10 cellular contexts compared by ENCODE assay signal in genomic region chrX:111511477-111511876, GRCh38. TPM values are rescaled to one million over a fixed set of nuclear protein-coding genes. Genes with fewer than 3 reads are reported as not detected.
DNase-seq lines count a peak whose midpoint lies in the region; ATAC-seq and TF ChIP-seq lines count a peak whose summit lies in the region.
"Had no signal": no experiment of that assay in that cellular context is flagged by ENCODE, and none has a peak within 500 bp of the region (broad histone marks: within the 10 kb centered on the region; RNA-seq: fewer than 3 reads in every experiment).

Gene SERTM2, plus strand, starts transcription at chrX:111511645. Its CDS starts 7,213 bp downstream, at chrX:111518858.

- no peak for ATAC-seq in activated naive CD8-positive, alpha-beta T cell treated with anti-CD3 and anti-CD28 coated beads, Interleukin-2, amount 50 U/mL, for 24 hours
- peak; percentile 98 for ATAC-seq in HG03432 (IDR thresholded peaks at IDR 0.05; ENCODE audit: unreplicated experiment)
- peak; percentile 84 to 87 for ATAC-seq in stimulated activated naive B cell treated with anti-CD40 and anti-IgM and Interleukin-4, amounts not matched to agents 10 μg/mL and 1 μg/mL and 100 μg/mL, for 72 hours (replicated peaks)
- ATAC-seq in esophagus mucosa, result no peak

- H3K27me3 Mint-ChIP-seq in activated naive CD8-positive, alpha-beta T cell treated with anti-CD3 and anti-CD28 coated beads for 36 hours, result peaks cover 10% of the 10 kb centered on the region
- no peaks in the 10 kb centered on the region for H3K27me3 Mint-ChIP-seq in activated naive CD8-positive, alpha-beta T cell treated with anti-CD3 and anti-CD28 coated beads, Interleukin-2, amount 50 U/mL, for 24 hours
- H3K27me3 Mint-ChIP-seq in brain, result no peaks in the 10 kb centered on the region
- peaks cover under 1 to 16% of the 10 kb centered on the region in 2 donors for H3K27me3 Mint-ChIP-seq in stimulated activated naive B cell treated with anti-CD40 and anti-IgM and Interleukin-4, amounts not matched to agents 10 μg/mL and 1 μg/mL and 100 μg/mL, for 72 hours
- H3K27me3 Mint-ChIP-seq: CD4-positive, CD25-positive, alpha-beta regulatory T cell had no signal

- H3K4me3 Mint-ChIP-seq in activated naive CD8-positive, alpha-beta T cell treated with anti-CD3 and anti-CD28 coated beads for 36 hours, result peak within 1 kb of the TSS; percentile 14
- H3K4me3 Mint-ChIP-seq in activated naive CD8-positive, alpha-beta T cell treated with anti-CD3 and anti-CD28 coated beads, Interleukin-2, amount 50 U/mL, for 24 hours, result no peak within 1 kb of the TSS
- H3K4me3 Mint-ChIP-seq in brain, result peak within 1 kb of the TSS in 4 of 5 experiments; percentile 25 to 73 (median 46)
- H3K4me3 Mint-ChIP-seq in stimulated activated naive B cell treated with anti-CD40 and anti-IgM and Interleukin-4, amounts not matched to agents 10 μg/mL and 1 μg/mL and 100 μg/mL, for 72 hours, result peak within 1 kb of the TSS in 1 of 2 donors; percentile 11
- H3K4me3 Mint-ChIP-seq: CD4-positive, CD25-positive, alpha-beta regulatory T cell had no signal

- no peaks in the 10 kb centered on the region for H3K36me3 Mint-ChIP-seq in activated naive CD8-positive, alpha-beta T cell treated with anti-CD3 and anti-CD28 coated beads for 36 hours
- no peaks in the 10 kb centered on the region for H3K36me3 Mint-ChIP-seq in activated naive CD8-positive, alpha-beta T cell treated with anti-CD3 and anti-CD28 coated beads, Interleukin-2, amount 50 U/mL, for 24 hours (ENCODE audit: low read depth)
- H3K36me3 Mint-ChIP-seq in brain, result no peaks in the 10 kb centered on the region
- no peaks in the 10 kb centered on the region for H3K36me3 Mint-ChIP-seq in stimulated activated naive B cell treated with anti-CD40 and anti-IgM and Interleukin-4, amounts not matched to agents 10 μg/mL and 1 μg/mL and 100 μg/mL, for 72 hours
- H3K36me3 Mint-ChIP-seq: CD4-positive, CD25-positive, alpha-beta regulatory T cell had no signal

- H3K27ac Mint-ChIP-seq in activated naive CD8-positive, alpha-beta T cell treated with anti-CD3 and anti-CD28 coated beads for 36 hours, result no peak within 1 kb of the TSS
- no peak within 1 kb of the TSS for H3K27ac Mint-ChIP-seq in activated naive CD8-positive, alpha-beta T cell treated with anti-CD3 and anti-CD28 coated beads, Interleukin-2, amount 50 U/mL, for 24 hours
- peak within 1 kb of the TSS in 3 of 5 experiments; percentile 15 to 73 (median 64) for H3K27ac Mint-ChIP-seq in brain
- no peak within 1 kb of the TSS for H3K27ac Mint-ChIP-seq in stimulated activated naive B cell treated with anti-CD40 and anti-IgM and Interleukin-4, amounts not matched to agents 10 μg/mL and 1 μg/mL and 100 μg/mL, for 72 hours
- H3K27ac Mint-ChIP-seq: CD4-positive, CD25-positive, alpha-beta regulatory T cell had no signal

- DNase-seq in activated naive CD8-positive, alpha-beta T cell treated with anti-CD3 and anti-CD28 coated beads for 36 hours, result no peak
- DNase-seq in activated naive CD8-positive, alpha-beta T cell treated with anti-CD3 and anti-CD28 coated beads, Interleukin-2, amount 50 U/mL, for 24 hours, result no peak
- DNase-seq in stimulated activated naive B cell treated with anti-CD40 and anti-IgM and Interleukin-4, amounts not matched to agents 10 μg/mL and 1 μg/mL and 100 μg/mL, for 72 hours, result no peak
- DNase-seq in NCI-H446 (lab: John Stamatoyannopoulos, UW), result no peak
- no peak for DNase-seq in OCI-M2 (lab: John Stamatoyannopoulos, UW; ENCODE audit: unreplicated experiment)
- DNase-seq: CD4-positive, CD25-positive, alpha-beta regulatory T cell had no signal

- H3K9me3 Mint-ChIP-seq in activated naive CD8-positive, alpha-beta T cell treated with anti-CD3 and anti-CD28 coated beads for 36 hours, result no peaks in the 10 kb centered on the region
- H3K9me3 Mint-ChIP-seq in activated naive CD8-positive, alpha-beta T cell treated with anti-CD3 and anti-CD28 coated beads, Interleukin-2, amount 50 U/mL, for 24 hours, result no peaks in the 10 kb centered on the region
- H3K9me3 Mint-ChIP-seq in brain, result no peaks in the 10 kb centered on the region
- no peaks in the 10 kb centered on the region for H3K9me3 Mint-ChIP-seq in stimulated activated naive B cell treated with anti-CD40 and anti-IgM and Interleukin-4, amounts not matched to agents 10 μg/mL and 1 μg/mL and 100 μg/mL, for 72 hours

- H3K4me1 Mint-ChIP-seq in activated naive CD8-positive, alpha-beta T cell treated with anti-CD3 and anti-CD28 coated beads for 36 hours, result no peaks in the 10 kb centered on the region
- H3K4me1 Mint-ChIP-seq in activated naive CD8-positive, alpha-beta T cell treated with anti-CD3 and anti-CD28 coated beads, Interleukin-2, amount 50 U/mL, for 24 hours, result no peaks in the 10 kb centered on the region
- H3K4me1 Mint-ChIP-seq in brain, result peaks cover 18% of the 10 kb centered on the region
- H3K4me1 Mint-ChIP-seq in stimulated activated naive B cell treated with anti-CD40 and anti-IgM and Interleukin-4, amounts not matched to agents 10 μg/mL and 1 μg/mL and 100 μg/mL, for 72 hours, result no peaks in the 10 kb centered on the region
- H3K4me1 Mint-ChIP-seq: CD4-positive, CD25-positive, alpha-beta regulatory T cell had no signal

- TF ChIP-seq CTCF in brain (conservative IDR thresholded peaks at IDR 0.05), result no peak

RNA-seq across cellular contexts. Expression of gene SERTM2, which starts in this region (rescaled TPM):
- total RNA-seq in activated naive CD8-positive, alpha-beta T cell treated with anti-CD3 and anti-CD28 coated beads for 36 hours, result not detected
- not detected for polyA plus RNA-seq in brain (ENCODE audit: insufficient read depth, low read depth, low replicate concordance)
- not detected for total RNA-seq in esophagus mucosa
- total RNA-seq: CD4-positive, CD25-positive, alpha-beta regulatory T cell; RPMI7951 had no signal
- polyA plus RNA-seq: CD4-positive, CD25-positive, alpha-beta regulatory T cell had no signal

Comparison
In these comparisons a context has a peak if more than half of its experiments do, and no peak if none do; other contexts are left out.
1. H3K27ac Mint-ChIP-seq: peak in brain (3 of 5); none in activated naive CD8-positive, alpha-beta T cell treated with anti-CD3 and anti-CD28 coated beads for 36 hours (single experiment), activated naive CD8-positive, alpha-beta T cell treated with anti-CD3 and anti-CD28 coated beads, Interleukin-2, amount 50 U/mL, for 24 hours (single experiment) and stimulated activated naive B cell treated with anti-CD40 and anti-IgM and Interleukin-4, amounts not matched to agents 10 μg/mL and 1 μg/mL and 100 μg/mL, for 72 hours (single experiment).
2. ATAC-seq: peak in HG03432 (single experiment) and stimulated activated naive B cell treated with anti-CD40 and anti-IgM and Interleukin-4, amounts not matched to agents 10 μg/mL and 1 μg/mL and 100 μg/mL, for 72 hours (2 of 2); none in activated naive CD8-positive, alpha-beta T cell treated with anti-CD3 and anti-CD28 coated beads, Interleukin-2, amount 50 U/mL, for 24 hours (single experiment) and esophagus mucosa (single experiment).